In genomic region chr1:193662030-193662429, GRCh38 we compare ENCODE assay signal across 24 cellular contexts.
"Had no signal": no experiment of that assay in that cellular context is flagged by ENCODE, and none has a peak within 500 bp of the region (broad histone marks: within the 10 kb centered on the region; RNA-seq: fewer than 3 reads in every experiment).

No MANE protein-coding gene starts in this region.

- H3K27ac ChIP-seq: gastrocnemius medialis, vagina had no signal

- H3K4me3 ChIP-seq: gastrocnemius medialis, mucosa of descending colon, vagina had no signal

- H3K9me3 ChIP-seq: gastrocnemius medialis, mucosa of descending colon, vagina had no signal

- DNase-seq: activated CD4-positive, alpha-beta T cell treated with anti-CD3 and anti-CD28 coated beads for 4 hours; activated CD4-positive, alpha-beta T cell treated with anti-CD3 and anti-CD28 coated beads, Interleukin-2, amount 50 U/mL, for 48 hours; activated CD4-positive, CD25-positive, alpha-beta regulatory T cell; activated effector memory CD4-positive, alpha-beta T cell treated with Interleukin-2 at 50 U/mL for 16 hours; activated naive CD4-positive, alpha-beta T cell treated with anti-CD3 and anti-CD28 coated beads for 36 hours; activated naive CD8-positive, alpha-beta T cell treated with anti-CD3 and anti-CD28 coated beads, Interleukin-2, amount 10 ng/mL, durations not matched to agents 7 days and 5 days; activated T-cell treated with anti-CD3 and anti-CD28 coated beads, Interleukin-2, amount 50 U/mL, for 72 hours; amygdala; dermis blood vessel endothelial cell; effector CD8-positive, alpha-beta T cell; erythroblast; gastrocnemius medialis; head of caudate nucleus; left colon; mucosa of descending colon; naive B cell; retina; stimulated activated CD4-positive, alpha-beta T cell treated with anti-CD3 and anti-CD28 coated beads, Interleukin-2, amount 100 ng/mL, for 48 hours; stimulated activated CD8-positive, alpha-beta memory T cell treated with anti-CD3 and anti-CD28 coated beads, Interleukin-4, amount 100 ng/mL, for 48 hours; stimulated activated naive B cell treated with anti-CD40 and anti-IgM and Interleukin-4, amounts not matched to agents 10 μg/mL and 1 μg/mL and 100 μg/mL, for 72 hours; T1000; trophoblast cell had no signal

- ATAC-seq: activated T-cell treated with anti-CD3 and anti-CD28 coated beads, Interleukin-2, amount 50 U/mL, for 72 hours; gastrocnemius medialis; left colon; mucosa of descending colon; stimulated activated naive B cell treated with anti-CD40 and anti-IgM and Interleukin-4, amounts not matched to agents 10 μg/mL and 1 μg/mL and 100 μg/mL, for 72 hours had no signal

- H3K27me3 ChIP-seq: gastrocnemius medialis, vagina had no signal

- FAIRE-seq: keratinocyte had no signal

- H3K4me1 ChIP-seq: gastrocnemius medialis, vagina had no signal

- H3K36me3 ChIP-seq: gastrocnemius medialis, vagina had no signal
